In genomic region chr1:70442486-70442885, GRCh38 we compare ENCODE assay signal across 19 cellular contexts. TPM values are rescaled to one million over a fixed set of nuclear protein-coding genes. Genes with fewer than 3 reads are reported as not detected.
A peak's percentile ranks its signal among the peaks of the same experiment; 100 is the strongest.
DNase-seq lines count a peak whose midpoint lies in the region; ATAC-seq and TF ChIP-seq lines count a peak whose summit lies in the region.
"Had no signal": no experiment of that assay in that cellular context is flagged by ENCODE, and none has a peak within 500 bp of the region (broad histone marks: within the 10 kb centered on the region; RNA-seq: fewer than 3 reads in every experiment).

No MANE protein-coding gene starts in this region.

- H2AFZ ChIP-seq in GM23338: no peak overlapping the region
- H2AFZ ChIP-seq: PC-9 had no signal

- DNase-seq in AG08395 (ENCODE audit: low spot score) (peak; percentile 5), GM23338 (ENCODE audit: low spot score) (peak; percentile 38), adipocyte (ENCODE audit: low read depth) (peak; percentile 55), foreskin fibroblast (peak; percentile 39 to 71), DMS79 (lab: John Stamatoyannopoulos, UW) (no peak)
- no peak for DNase-seq in activated T-helper 2 cell treated with anti-CD3 and anti-CD28 coated beads, Interferon-gamma antibody, Interleukin-2, Interleukin-4, amounts not matched to agents 10 μg/mL and 5 μg/mL and 100 μg/mL, durations not matched to agents 14 hours and 24 hours and 36 hours (ENCODE audit: low spot score)
- no peak for DNase-seq in activated CD8-positive, alpha-beta memory T cell treated with anti-CD3 and anti-CD28 coated beads, Interleukin-2, amount 50 U/mL, for 48 hours
- DNase-seq: 8988T, COR-L47, DMS79 treated with DMSO at 0.1 percent for 48 hours, GDM1, MM.1S, NCI-H1105, NCI-H1694 treated with DMSO at 0.1 percent for 48 hours, NCI-H345, NCI-H774 had no signal

- no peaks in the 10 kb centered on the region for H3K9me3 ChIP-seq in adipocyte (ENCODE audit: control insufficient read depth, low read length)

- peak overlapping the region; percentile 95 for H3K27ac Mint-ChIP-seq in GM23338
- H3K27ac Mint-ChIP-seq in activated T-helper 2 cell treated with anti-CD3 and anti-CD28 coated beads, Interferon-gamma antibody, Interleukin-2, Interleukin-4, amounts not matched to agents 10 μg/mL and 5 μg/mL and 100 μg/mL, durations not matched to agents 14 hours and 24 hours and 36 hours: no peak overlapping the region
- H3K27ac Mint-ChIP-seq: CD14-positive monocyte had no signal

- no peaks in the 10 kb centered on the region for H3K27me3 ChIP-seq in GM23338 (ENCODE audit: insufficient read depth)
- no peaks in the 10 kb centered on the region for H3K27me3 ChIP-seq in adipocyte (replicated peaks; ENCODE audit: control insufficient read depth, insufficient read depth, low read length)

- peak overlapping the region; percentile 73 for H3K27ac ChIP-seq in GM23338 (ENCODE audit: low read depth)
- H3K27ac ChIP-seq: PC-9 had no signal

- H3K9me2 ChIP-seq in GM23338 (ENCODE audit: insufficient read depth): no peaks in the 10 kb centered on the region

- ATAC-seq in GM23338: peak; percentile 47
- no peak for ATAC-seq in GM19397 (IDR thresholded peaks at IDR 0.05; ENCODE audit: unreplicated experiment)

- intact Hi-C loops in activated T-helper 2 cell treated with anti-CD3 and anti-CD28 coated beads, Interferon-gamma antibody, Interleukin-2, Interleukin-4, amounts not matched to agents 10 μg/mL and 5 μg/mL and 100 μg/mL, durations not matched to agents 14 hours and 24 hours and 36 hours (cut with micrococcal nuclease): loop anchor here (5.0 kb wide), 1 partner anchor 60 kb away; no protein-coding TSS in a partner anchor

- no peaks in the 10 kb centered on the region for H3K9me3 Mint-ChIP-seq in GM23338
- H3K9me3 Mint-ChIP-seq in activated T-helper 2 cell treated with anti-CD3 and anti-CD28 coated beads, Interferon-gamma antibody, Interleukin-2, Interleukin-4, amounts not matched to agents 10 μg/mL and 5 μg/mL and 100 μg/mL, durations not matched to agents 14 hours and 24 hours and 36 hours: no peaks in the 10 kb centered on the region
- H3K9me3 Mint-ChIP-seq: CD14-positive monocyte had no signal

- H3K4me2 ChIP-seq in GM23338: peak overlapping the region; percentile 34
- H3K4me2 ChIP-seq: PC-9 had no signal

- 0 out of 2 replicates have a peak, but pooled peaks cover 4% of the 10 kb centered on the region for H3F3A ChIP-seq in GM23338 (replicated peaks; ENCODE audit: low read depth)

- H3K4me3 ChIP-seq in GM23338 (peak overlapping the region; percentile 3; the same call in 1 of the 2 replicates), adipocyte (ENCODE audit: low read length) (no peak overlapping the region), foreskin fibroblast (ENCODE audit: low read depth in 1 of 2, low read length in 2 of 2) (no peak overlapping the region)
- H3K4me3 ChIP-seq: PC-9 had no signal

- H3K27me3 Mint-ChIP-seq in GM23338 (ENCODE audit: insufficient read depth, low read depth, poor library complexity): no peaks in the 10 kb centered on the region
- no peaks in the 10 kb centered on the region for H3K27me3 Mint-ChIP-seq in activated T-helper 2 cell treated with anti-CD3 and anti-CD28 coated beads, Interferon-gamma antibody, Interleukin-2, Interleukin-4, amounts not matched to agents 10 μg/mL and 5 μg/mL and 100 μg/mL, durations not matched to agents 14 hours and 24 hours and 36 hours (ENCODE audit: low read depth)

- peak overlapping the region; percentile 57 for H3K4me3 Mint-ChIP-seq in GM23338
- H3K4me3 Mint-ChIP-seq in activated T-helper 2 cell treated with anti-CD3 and anti-CD28 coated beads, Interferon-gamma antibody, Interleukin-2, Interleukin-4, amounts not matched to agents 10 μg/mL and 5 μg/mL and 100 μg/mL, durations not matched to agents 14 hours and 24 hours and 36 hours (ENCODE audit: low read depth): no peak overlapping the region
- H3K4me3 Mint-ChIP-seq: CD14-positive monocyte had no signal

- H3K4me1 ChIP-seq in GM23338 (ENCODE audit: insufficient read depth): peaks cover 34% of the 10 kb centered on the region
- peaks cover 5% of the 10 kb centered on the region for H3K4me1 ChIP-seq in adipocyte (ENCODE audit: control insufficient read depth, insufficient read depth, low read length)

- 0 out of 2 replicates have a peak, but pooled peaks cover 1% of the 10 kb centered on the region for H4K20me1 ChIP-seq in GM23338 (replicated peaks; ENCODE audit: insufficient read depth)

- no peak overlapping the region for H3K9ac ChIP-seq in adipocyte (ENCODE audit: low read length)

- H3K36me3 ChIP-seq in GM23338 (ENCODE audit: insufficient read depth): peaks cover 19% of the 10 kb centered on the region; the same call in 1 of the 2 replicates
- peaks cover 4% of the 10 kb centered on the region for H3K36me3 ChIP-seq in adipocyte (ENCODE audit: control insufficient read depth, insufficient read depth, low read length, severe bottlenecking)

- peaks cover 30% of the 10 kb centered on the region for H3K4me1 Mint-ChIP-seq in GM23338
- peaks cover 19% of the 10 kb centered on the region for H3K4me1 Mint-ChIP-seq in activated T-helper 2 cell treated with anti-CD3 and anti-CD28 coated beads, Interferon-gamma antibody, Interleukin-2, Interleukin-4, amounts not matched to agents 10 μg/mL and 5 μg/mL and 100 μg/mL, durations not matched to agents 14 hours and 24 hours and 36 hours (ENCODE audit: low read depth)
- H3K4me1 Mint-ChIP-seq: CD14-positive monocyte had no signal

- peaks cover 36% of the 10 kb centered on the region for H3K36me3 Mint-ChIP-seq in GM23338 (ENCODE audit: low read depth)
- H3K36me3 Mint-ChIP-seq in activated T-helper 2 cell treated with anti-CD3 and anti-CD28 coated beads, Interferon-gamma antibody, Interleukin-2, Interleukin-4, amounts not matched to agents 10 μg/mL and 5 μg/mL and 100 μg/mL, durations not matched to agents 14 hours and 24 hours and 36 hours (ENCODE audit: low read depth): peaks cover 33% of the 10 kb centered on the region
- H3K36me3 Mint-ChIP-seq: CD14-positive monocyte had no signal

- no peaks in the 10 kb centered on the region for H3K79me2 ChIP-seq in GM23338 (replicated peaks; ENCODE audit: insufficient read depth)

- TF ChIP-seq CTCF in GM23338 (conservative IDR thresholded peaks at IDR 0.05; ENCODE audit: low read depth in 2 of 2): no peak
- TF ChIP-seq CTCF in foreskin fibroblast (IDR thresholded peaks at IDR 0.05; ENCODE audit: low read depth, low read length): no peak

TF ChIP-seq in GM23338, 12 proteins besides CTCF, POLR2A, EP300 and RAD21 (continues in another document):
- TF ChIP-seq ZNF331 (CRISPR knock-in tag; IDR thresholded peaks at IDR 0.05; ENCODE audit: low read depth) (no peak), CREB1 (CRISPR knock-in tag; IDR thresholded peaks at IDR 0.05; ENCODE audit: low read depth) (no peak), EZH2 (IDR thresholded peaks at IDR 0.05; ENCODE audit: low read depth, unreplicated experiment) (no peak), NANOG (IDR thresholded peaks at IDR 0.05; ENCODE audit: borderline replicate concordance) (no peak), JUNB (IDR thresholded peaks at IDR 0.05; ENCODE audit: unreplicated experiment) (no peak), ZNF114 (CRISPR knock-in tag; IDR thresholded peaks at IDR 0.05) (no peak), STAT1 (IDR thresholded peaks at IDR 0.05; ENCODE audit: unreplicated experiment) (no peak), REST (IDR thresholded peaks at IDR 0.05; ENCODE audit: unreplicated experiment) (no peak), ETS1 (IDR thresholded peaks at IDR 0.05) (no peak), POLR2AphosphoS5 (IDR thresholded peaks at IDR 0.05; ENCODE audit: low read depth) (no peak; the same call in 1 of the 2 replicates)

RNA-seq across cellular contexts. Expression of gene CTH, which starts 31.4 kb away (rescaled TPM):
- total RNA-seq in GM23338 (2014; rRNA removed; shearing (Covaris generic)): 34.3 and 35.9 TPM in 2 replicates
- polyA plus RNA-seq in GM23338 (2016; fragmentation: Nextera tagmentation; extraction: Ambion mirVana): 25.3 and 31.0 TPM in 2 replicates
- 12.3 and 12.9 TPM in 2 replicates for total RNA-seq in activated T-helper 2 cell treated with anti-CD3 and anti-CD28 coated beads, Interferon-gamma antibody, Interleukin-2, Interleukin-4, amounts not matched to agents 10 μg/mL and 5 μg/mL and 100 μg/mL, durations not matched to agents 14 hours and 24 hours and 36 hours

Comparison
In these comparisons a context has a peak if more than half of its experiments do, and no peak if none do; other contexts are left out.
1. DNase-seq: peak in AG08395 (single experiment), GM23338 (single experiment), adipocyte (single experiment) and foreskin fibroblast (2 of 2); none in activated T-helper 2 cell treated with anti-CD3 and anti-CD28 coated beads, Interferon-gamma antibody, Interleukin-2, Interleukin-4, amounts not matched to agents 10 μg/mL and 5 μg/mL and 100 μg/mL, durations not matched to agents 14 hours and 24 hours and 36 hours (single experiment), DMS79 (single experiment) and activated CD8-positive, alpha-beta memory T cell treated with anti-CD3 and anti-CD28 coated beads, Interleukin-2, amount 50 U/mL, for 48 hours (single experiment).